In genomic region chr22:17171313-17172171, GRCh38 we compare ENCODE assay signal across 1 cellular context.
TF ChIP-seq lines count a peak whose summit lies in the region.

No MANE protein-coding gene starts in this region.

TF ChIP-seq in HepG2, 621 proteins besides CTCF, POLR2A, EP300 and RAD21 (continued from another document and continues in another):
- TF ChIP-seq PHF8 (CRISPR knock-in tag; IDR thresholded peaks at IDR 0.05) = 0 out of 2 replicates have a peak, but pooled peaks have one; percentile 31
- TF ChIP-seq, protein P1, sequence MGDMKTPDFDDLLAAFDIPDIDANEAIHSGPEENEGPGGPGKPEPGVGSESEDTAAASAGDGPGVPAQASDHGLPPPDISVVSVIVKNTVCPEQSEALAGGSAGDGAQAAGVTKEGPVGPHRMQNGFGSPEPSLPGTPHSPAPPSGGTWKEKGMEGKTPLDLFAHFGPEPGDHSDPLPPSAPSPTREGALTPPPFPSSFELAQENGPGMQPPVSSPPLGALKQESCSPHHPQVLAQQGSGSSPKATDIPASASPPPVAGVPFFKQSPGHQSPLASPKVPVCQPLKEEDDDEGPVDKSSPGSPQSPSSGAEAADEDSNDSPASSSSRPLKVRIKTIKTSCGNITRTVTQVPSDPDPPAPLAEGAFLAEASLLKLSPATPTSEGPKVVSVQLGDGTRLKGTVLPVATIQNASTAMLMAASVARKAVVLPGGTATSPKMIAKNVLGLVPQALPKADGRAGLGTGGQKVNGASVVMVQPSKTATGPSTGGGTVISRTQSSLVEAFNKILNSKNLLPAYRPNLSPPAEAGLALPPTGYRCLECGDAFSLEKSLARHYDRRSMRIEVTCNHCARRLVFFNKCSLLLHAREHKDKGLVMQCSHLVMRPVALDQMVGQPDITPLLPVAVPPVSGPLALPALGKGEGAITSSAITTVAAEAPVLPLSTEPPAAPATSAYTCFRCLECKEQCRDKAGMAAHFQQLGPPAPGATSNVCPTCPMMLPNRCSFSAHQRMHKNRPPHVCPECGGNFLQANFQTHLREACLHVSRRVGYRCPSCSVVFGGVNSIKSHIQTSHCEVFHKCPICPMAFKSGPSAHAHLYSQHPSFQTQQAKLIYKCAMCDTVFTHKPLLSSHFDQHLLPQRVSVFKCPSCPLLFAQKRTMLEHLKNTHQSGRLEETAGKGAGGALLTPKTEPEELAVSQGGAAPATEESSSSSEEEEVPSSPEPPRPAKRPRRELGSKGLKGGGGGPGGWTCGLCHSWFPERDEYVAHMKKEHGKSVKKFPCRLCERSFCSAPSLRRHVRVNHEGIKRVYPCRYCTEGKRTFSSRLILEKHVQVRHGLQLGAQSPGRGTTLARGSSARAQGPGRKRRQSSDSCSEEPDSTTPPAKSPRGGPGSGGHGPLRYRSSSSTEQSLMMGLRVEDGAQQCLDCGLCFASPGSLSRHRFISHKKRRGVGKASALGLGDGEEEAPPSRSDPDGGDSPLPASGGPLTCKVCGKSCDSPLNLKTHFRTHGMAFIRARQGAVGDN (CRISPR knock-in tag; IDR thresholded peaks at IDR 0.05) = peak; percentile 71
- peak; percentile 20 for TF ChIP-seq RBM39 (IDR thresholded peaks at IDR 0.05; ENCODE audit: low read depth, low read length, poor library complexity, severe bottlenecking)
- TF ChIP-seq ZNF512B (CRISPR knock-in tag; IDR thresholded peaks at IDR 0.05; ENCODE audit: borderline replicate concordance) = no peak
- TF ChIP-seq, protein P2, sequence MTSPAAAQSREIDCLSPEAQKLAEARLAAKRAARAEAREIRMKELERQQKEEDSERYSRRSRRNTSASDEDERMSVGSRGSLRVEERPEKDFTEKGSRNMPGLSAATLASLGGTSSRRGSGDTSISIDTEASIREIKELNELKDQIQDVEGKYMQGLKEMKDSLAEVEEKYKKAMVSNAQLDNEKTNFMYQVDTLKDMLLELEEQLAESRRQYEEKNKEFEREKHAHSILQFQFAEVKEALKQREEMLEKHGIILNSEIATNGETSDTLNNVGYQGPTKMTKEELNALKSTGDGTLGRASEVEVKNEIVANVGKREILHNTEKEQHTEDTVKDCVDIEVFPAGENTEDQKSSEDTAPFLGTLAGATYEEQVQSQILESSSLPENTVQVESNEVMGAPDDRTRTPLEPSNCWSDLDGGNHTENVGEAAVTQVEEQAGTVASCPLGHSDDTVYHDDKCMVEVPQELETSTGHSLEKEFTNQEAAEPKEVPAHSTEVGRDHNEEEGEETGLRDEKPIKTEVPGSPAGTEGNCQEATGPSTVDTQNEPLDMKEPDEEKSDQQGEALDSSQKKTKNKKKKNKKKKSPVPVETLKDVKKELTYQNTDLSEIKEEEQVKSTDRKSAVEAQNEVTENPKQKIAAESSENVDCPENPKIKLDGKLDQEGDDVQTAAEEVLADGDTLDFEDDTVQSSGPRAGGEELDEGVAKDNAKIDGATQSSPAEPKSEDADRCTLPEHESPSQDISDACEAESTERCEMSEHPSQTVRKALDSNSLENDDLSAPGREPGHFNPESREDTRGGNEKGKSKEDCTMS (CRISPR knock-in tag; conservative IDR thresholded peaks at IDR 0.05) = no peak
- TF ChIP-seq ZNF230 (CRISPR knock-in tag; IDR thresholded peaks at IDR 0.05) = no peak
- TF ChIP-seq GATAD2A (CRISPR knock-in tag; IDR thresholded peaks at IDR 0.05) = peak; percentile 38; the same call in 1 of the 2 replicates
- TF ChIP-seq E2F2 (CRISPR knock-in tag; IDR thresholded peaks at IDR 0.05; ENCODE audit: borderline replicate concordance) = no peak; the same call in 1 of the 2 replicates
- TF ChIP-seq ELF3 (CRISPR knock-in tag; IDR thresholded peaks at IDR 0.05) = no peak
- no peak for TF ChIP-seq ZNF136 (CRISPR knock-in tag; IDR thresholded peaks at IDR 0.05; ENCODE audit: low read depth)
- peak; percentile 41; the same call in 1 of the 2 replicates for TF ChIP-seq ZNF543 (CRISPR knock-in tag; IDR thresholded peaks at IDR 0.05)
- TF ChIP-seq HOXA3 (CRISPR knock-in tag; IDR thresholded peaks at IDR 0.05) = peak; percentile 64; the same call in 1 of the 2 replicates
- TF ChIP-seq ZNF264 (CRISPR knock-in tag; IDR thresholded peaks at IDR 0.05) = no peak
- no peak for TF ChIP-seq LBX2 (CRISPR knock-in tag; IDR thresholded peaks at IDR 0.05; ENCODE audit: borderline replicate concordance)
- no peak for TF ChIP-seq KLF16 (CRISPR knock-in tag; IDR thresholded peaks at IDR 0.05)
- TF ChIP-seq SNAI1 (CRISPR knock-in tag; IDR thresholded peaks at IDR 0.05; ENCODE audit: borderline replicate concordance) = no peak
- TF ChIP-seq IKZF5 (CRISPR knock-in tag; IDR thresholded peaks at IDR 0.05) = no peak
- no peak for TF ChIP-seq SKIL (CRISPR knock-in tag; IDR thresholded peaks at IDR 0.05; ENCODE audit: borderline replicate concordance)
- no peak for TF ChIP-seq ZBED4 (CRISPR knock-in tag; IDR thresholded peaks at IDR 0.05; ENCODE audit: borderline replicate concordance)
- TF ChIP-seq, protein P3, sequence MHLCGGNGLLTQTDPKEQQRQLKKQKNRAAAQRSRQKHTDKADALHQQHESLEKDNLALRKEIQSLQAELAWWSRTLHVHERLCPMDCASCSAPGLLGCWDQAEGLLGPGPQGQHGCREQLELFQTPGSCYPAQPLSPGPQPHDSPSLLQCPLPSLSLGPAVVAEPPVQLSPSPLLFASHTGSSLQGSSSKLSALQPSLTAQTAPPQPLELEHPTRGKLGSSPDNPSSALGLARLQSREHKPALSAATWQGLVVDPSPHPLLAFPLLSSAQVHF (CRISPR knock-in tag; IDR thresholded peaks at IDR 0.05) = no peak
- no peak for TF ChIP-seq ZNF124 (CRISPR knock-in tag; IDR thresholded peaks at IDR 0.05)
- TF ChIP-seq ZNF251 (CRISPR knock-in tag; IDR thresholded peaks at IDR 0.05) = no peak
- no peak for TF ChIP-seq ETV6 (CRISPR knock-in tag; conservative IDR thresholded peaks at IDR 0.05)
- no peak for TF ChIP-seq CENPX (CRISPR knock-in tag; IDR thresholded peaks at IDR 0.05)
- no peak for TF ChIP-seq ZNF224 (CRISPR knock-in tag; IDR thresholded peaks at IDR 0.05)
- TF ChIP-seq, protein P4, sequence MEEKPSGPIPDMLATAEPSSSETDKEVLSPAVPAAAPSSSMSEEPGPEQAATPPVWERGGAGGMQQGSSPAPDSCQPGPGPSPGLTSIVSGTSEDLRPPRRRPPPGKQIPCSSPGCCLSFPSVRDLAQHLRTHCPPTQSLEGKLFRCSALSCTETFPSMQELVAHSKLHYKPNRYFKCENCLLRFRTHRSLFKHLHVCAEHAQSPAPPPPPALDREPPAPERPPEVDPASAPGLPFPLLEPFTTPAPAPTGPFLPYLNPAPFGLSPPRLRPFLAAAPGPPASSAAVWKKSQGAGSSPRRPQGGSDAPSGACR (CRISPR knock-in tag; IDR thresholded peaks at IDR 0.05) = no peak
- TF ChIP-seq KDM4B (CRISPR knock-in tag; IDR thresholded peaks at IDR 0.05) = 0 out of 2 replicates have a peak, but pooled peaks have one; percentile 28
- no peak for TF ChIP-seq MXD4 (CRISPR knock-in tag; IDR thresholded peaks at IDR 0.05)
- TF ChIP-seq FOXK1 (CRISPR knock-in tag; IDR thresholded peaks at IDR 0.05; ENCODE audit: borderline replicate concordance, low read depth) = peak; percentile 16; the same call in 1 of the 2 replicates
- no peak for TF ChIP-seq ZNF605 (CRISPR knock-in tag; IDR thresholded peaks at IDR 0.05)
- TF ChIP-seq ZFX (CRISPR knock-in tag; IDR thresholded peaks at IDR 0.05; ENCODE audit: low read depth) = peak; percentile 57
